ENCODE assay signal across 1 cellular context in genomic region chr10:98910048-98910447, GRCh38.
TF ChIP-seq lines count a peak whose summit lies in the region.

No MANE protein-coding gene starts in this region.

TF ChIP-seq in K562, 482 proteins besides CTCF, POLR2A, EP300 and RAD21 (continued from another document and continues in another):
- no peak for TF ChIP-seq ZBTB49 (CRISPR knock-in tag; IDR thresholded peaks at IDR 0.05; ENCODE audit: borderline replicate concordance)
- no peak for TF ChIP-seq E2F4 (CRISPR knock-in tag; IDR thresholded peaks at IDR 0.05; ENCODE audit: low read depth)
- TF ChIP-seq C11orf30 (IDR thresholded peaks at IDR 0.05; ENCODE audit: low read depth): peak; percentile 64; the same call in 1 of the 2 replicates
- TF ChIP-seq NR2C2 (CRISPR knock-in tag; IDR thresholded peaks at IDR 0.05): no peak
- no peak for TF ChIP-seq NR2C2 (tag; IDR thresholded peaks at IDR 0.05)
- no peak for TF ChIP-seq ELK1 (CRISPR knock-in tag; IDR thresholded peaks at IDR 0.05)
- TF ChIP-seq E2F8 (IDR thresholded peaks at IDR 0.05; ENCODE audit: low read depth, partially characterized antibody): no peak
- no peak for TF ChIP-seq NR3C1 (CRISPR knock-in tag; IDR thresholded peaks at IDR 0.05)
- no peak for TF ChIP-seq YY1 (IDR thresholded peaks at IDR 0.05; ENCODE audit: borderline replicate concordance in 1 of 3, control insufficient read depth in 1 of 3, extremely low read depth in 1 of 3, insufficient read depth in 3 of 3, insufficient read length in 1 of 3, insufficient replicate concordance in 2 of 3, low read depth in 1 of 3, low read length in 2 of 3)
- 0 out of 2 replicates have a peak, but pooled peaks have one; percentile 21 for TF ChIP-seq RAD51 (IDR thresholded peaks at IDR 0.05; ENCODE audit: borderline replicate concordance, low read depth)
- no peak for TF ChIP-seq GTF2F1 (IDR thresholded peaks at IDR 0.05; ENCODE audit: low read depth, low read length)
- no peak for TF ChIP-seq TSC22D4 (tag; IDR thresholded peaks at IDR 0.05)
- no peak for TF ChIP-seq NFYB (IDR thresholded peaks at IDR 0.05; ENCODE audit: extremely low read depth, insufficient read length)
- no peak for TF ChIP-seq ZBTB17 (CRISPR knock-in tag; IDR thresholded peaks at IDR 0.05)
- TF ChIP-seq HMGN3 (IDR thresholded peaks at IDR 0.05; ENCODE audit: borderline replicate concordance, extremely low read depth, insufficient read length, low read depth, low read length): no peak
- TF ChIP-seq NONO (IDR thresholded peaks at IDR 0.05; ENCODE audit: low read depth in 2 of 2, low read length in 1 of 2): 0 out of 4 replicates have a peak, but pooled peaks of 1 of the 2 experiments have one; percentile 41
- TF ChIP-seq RB1 (IDR thresholded peaks at IDR 0.05; ENCODE audit: low read depth): no peak
- no peak for TF ChIP-seq ETS2 (tag; IDR thresholded peaks at IDR 0.05; ENCODE audit: borderline replicate concordance, poor library complexity, severe bottlenecking)
- peak; percentile 94 for TF ChIP-seq STAT5A (IDR thresholded peaks at IDR 0.05; ENCODE audit: borderline replicate concordance, low read length)
- TF ChIP-seq BMI1 (IDR thresholded peaks at IDR 0.05; ENCODE audit: low read length): no peak
- TF ChIP-seq REST (CRISPR knock-in tag; IDR thresholded peaks at IDR 0.05; ENCODE audit: low read depth): no peak
- TF ChIP-seq MCM5 (IDR thresholded peaks at IDR 0.05; ENCODE audit: low read depth): no peak
- peak; percentile 97 for TF ChIP-seq TCF3 (CRISPR knock-in tag; IDR thresholded peaks at IDR 0.05)
- peak in 1 of 2 experiments; percentile 62; a peak in 1 of 4 replicates for TF ChIP-seq HDAC1 (IDR thresholded peaks at IDR 0.05)
- no peak for TF ChIP-seq ZNF561 (CRISPR knock-in tag; conservative IDR thresholded peaks at IDR 0.05)
- TF ChIP-seq ERF (CRISPR knock-in tag; IDR thresholded peaks at IDR 0.05): no peak
- TF ChIP-seq NRF1 (conservative IDR thresholded peaks at IDR 0.05 in 1 of 2, IDR thresholded peaks at IDR 0.05 in 1 of 2): peak in 1 of 2 experiments; percentile 35; a peak in 1 of 4 replicates
- TF ChIP-seq PCBP2 (IDR thresholded peaks at IDR 0.05; ENCODE audit: low read depth, low read length, poor library complexity, severe bottlenecking): no peak
- TF ChIP-seq PRMT5 (CRISPR knock-in tag; IDR thresholded peaks at IDR 0.05): no peak
- no peak for TF ChIP-seq ZNF212 (CRISPR knock-in tag; IDR thresholded peaks at IDR 0.05)
- TF ChIP-seq POLR2AphosphoS5 (IDR thresholded peaks at IDR 0.05; ENCODE audit: control insufficient read depth, insufficient read depth, low read depth, low read length): peak; percentile 96
- TF ChIP-seq SIN3B (IDR thresholded peaks at IDR 0.05; ENCODE audit: low read depth): no peak
- peak; percentile 71 for TF ChIP-seq CREM (IDR thresholded peaks at IDR 0.05; ENCODE audit: low read depth)
- no peak for TF ChIP-seq TRIM25 (IDR thresholded peaks at IDR 0.05; ENCODE audit: borderline replicate concordance)
- TF ChIP-seq ZNF79 (CRISPR knock-in tag; IDR thresholded peaks at IDR 0.05; ENCODE audit: low read depth): no peak
- TF ChIP-seq HNRNPH1 (optimal IDR thresholded peaks at IDR 0.05; ENCODE audit: low read depth, low read length): no peak
- no peak for TF ChIP-seq ZNF282 (CRISPR knock-in tag; IDR thresholded peaks at IDR 0.05)
- no peak for TF ChIP-seq ZNF609 (CRISPR knock-in tag; IDR thresholded peaks at IDR 0.05; ENCODE audit: borderline replicate concordance)
